1 cellular context compared by ENCODE assay signal in the genomic region with DNA sequence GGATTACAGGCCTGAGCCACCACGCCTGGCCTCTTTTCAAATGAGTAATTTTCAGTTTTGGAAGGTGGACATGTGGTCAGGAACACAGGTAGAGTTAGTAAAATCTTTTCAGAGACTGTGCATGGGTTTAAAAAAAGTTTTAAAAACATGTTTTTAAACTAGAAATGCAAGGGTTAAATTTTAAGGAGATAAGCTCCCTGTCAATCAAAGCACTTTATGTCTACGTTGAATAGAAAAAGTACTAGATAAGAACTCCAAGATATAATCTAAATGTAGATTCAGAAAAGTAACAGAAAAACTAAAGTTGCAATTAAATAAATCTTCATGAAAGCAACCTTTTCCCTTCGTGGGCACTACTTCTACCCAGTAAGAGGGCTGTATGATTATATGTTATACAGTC.
TF ChIP-seq lines count a peak whose summit lies in the region.

No MANE protein-coding gene starts in this region.

TF ChIP-seq in K562, 482 proteins besides CTCF, POLR2A, EP300 and RAD21 (continued from another document):
- TF ChIP-seq, protein P1, sequence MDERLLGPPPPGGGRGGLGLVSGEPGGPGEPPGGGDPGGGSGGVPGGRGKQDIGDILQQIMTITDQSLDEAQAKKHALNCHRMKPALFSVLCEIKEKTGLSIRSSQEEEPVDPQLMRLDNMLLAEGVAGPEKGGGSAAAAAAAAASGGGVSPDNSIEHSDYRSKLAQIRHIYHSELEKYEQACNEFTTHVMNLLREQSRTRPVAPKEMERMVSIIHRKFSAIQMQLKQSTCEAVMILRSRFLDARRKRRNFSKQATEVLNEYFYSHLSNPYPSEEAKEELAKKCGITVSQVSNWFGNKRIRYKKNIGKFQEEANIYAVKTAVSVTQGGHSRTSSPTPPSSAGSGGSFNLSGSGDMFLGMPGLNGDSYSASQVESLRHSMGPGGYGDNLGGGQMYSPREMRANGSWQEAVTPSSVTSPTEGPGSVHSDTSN (CRISPR knock-in tag; IDR thresholded peaks at IDR 0.05; ENCODE audit: low read depth), result no peak
- TF ChIP-seq, protein P1 (tag; conservative IDR thresholded peaks at IDR 0.05; ENCODE audit: low read depth), result 0 out of 2 replicates have a peak, but pooled peaks have one; percentile 22
- no peak for TF ChIP-seq HNRNPUL1 (IDR thresholded peaks at IDR 0.05; ENCODE audit: low read length)
